ENCODE assay signal across 12 cellular contexts in the genomic region with DNA sequence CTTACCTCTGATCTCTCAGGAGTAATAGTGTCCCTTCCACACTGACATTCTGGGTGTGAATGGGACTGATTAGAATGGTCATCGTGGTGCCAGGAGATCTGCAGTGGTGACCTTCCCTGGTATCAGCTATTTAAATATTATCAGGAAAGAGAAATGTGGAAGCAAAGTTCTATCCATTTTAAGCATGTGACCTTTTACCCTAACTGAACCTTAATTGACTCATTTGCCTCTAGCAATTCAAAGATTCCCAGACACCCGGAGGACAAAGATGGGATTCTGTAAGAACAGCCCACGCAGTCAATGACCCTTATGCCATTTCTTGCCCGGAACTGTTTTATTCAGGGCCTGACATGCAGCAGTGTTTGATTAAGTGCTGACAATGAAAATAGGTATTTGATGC. TPM values are rescaled to one million over a fixed set of nuclear protein-coding genes. Genes with fewer than 3 reads are reported as not detected.
DNase-seq lines count a peak whose midpoint lies in the region; ATAC-seq, FAIRE-seq and TF ChIP-seq lines count a peak whose summit lies in the region.
"Had no signal": no experiment of that assay in that cellular context is flagged by ENCODE, and none has a peak within 500 bp of the region (broad histone marks: within the 10 kb centered on the region; RNA-seq: fewer than 3 reads in every experiment).

No MANE protein-coding gene starts in this region.

- H3K4me1 Mint-ChIP-seq in activated naive CD8-positive, alpha-beta T cell treated with anti-CD3 and anti-CD28 coated beads, Interleukin-2, amount 10 ng/mL, durations not matched to agents 7 days and 5 days, result peaks cover 42% of the 10 kb centered on the region

- no peak for FAIRE-seq in kidney (lab: Jason Lieb, UNC)
- FAIRE-seq in small intestine (lab: Jason Lieb, UNC), result no peak
- FAIRE-seq: GM12891 had no signal

- H3K4me1 ChIP-seq in kidney (ENCODE audit: control insufficient read depth in 1 of 2, insufficient read depth in 1 of 2, low read depth in 1 of 2, low read length in 2 of 2), result peaks cover 14 to 20% of the 10 kb centered on the region in 2 donors
- peaks cover 18 to 20% of the 10 kb centered on the region in 2 donors for H3K4me1 ChIP-seq in small intestine (ENCODE audit: control insufficient read depth in 2 of 2, insufficient read depth in 1 of 2, low read depth in 1 of 2, low read length in 1 of 2)

- intact Hi-C loops in kidney (cut with DNase I), result no loop called here

- ATAC-seq in activated naive CD8-positive, alpha-beta T cell treated with anti-CD3 and anti-CD28 coated beads, Interleukin-2, amount 10 ng/mL, durations not matched to agents 7 days and 5 days (ENCODE audit: low read depth), result no peak
- ATAC-seq in HG03196 (IDR thresholded peaks at IDR 0.05; ENCODE audit: unreplicated experiment), result no peak
- no peak for ATAC-seq in GM19351 (IDR thresholded peaks at IDR 0.05; ENCODE audit: unreplicated experiment)

- POLR2A ChIA-PET in activated naive CD8-positive, alpha-beta T cell treated with anti-CD3 and anti-CD28 coated beads, Interleukin-2, amount 10 ng/mL, durations not matched to agents 7 days and 5 days (lab: Charles Lee), result no interaction called here

- H3K27ac Mint-ChIP-seq in activated naive CD8-positive, alpha-beta T cell treated with anti-CD3 and anti-CD28 coated beads, Interleukin-2, amount 10 ng/mL, durations not matched to agents 7 days and 5 days, result peak overlapping the region; percentile 2

- no peaks in the 10 kb centered on the region for H3K9me3 ChIP-seq in kidney (ENCODE audit: control insufficient read depth in 1 of 2, low read length in 2 of 2)
- H3K9me3 ChIP-seq in small intestine (ENCODE audit: control insufficient read depth, low read depth), result no peaks in the 10 kb centered on the region

- TF ChIP-seq CTCF in kidney (IDR thresholded peaks at IDR 0.05; ENCODE audit: borderline replicate concordance, extremely low read depth, insufficient read depth), result no peak

- no peaks in the 10 kb centered on the region for H3K27me3 Mint-ChIP-seq in activated naive CD8-positive, alpha-beta T cell treated with anti-CD3 and anti-CD28 coated beads, Interleukin-2, amount 10 ng/mL, durations not matched to agents 7 days and 5 days

- H3K4me3 Mint-ChIP-seq in activated naive CD8-positive, alpha-beta T cell treated with anti-CD3 and anti-CD28 coated beads, Interleukin-2, amount 10 ng/mL, durations not matched to agents 7 days and 5 days, result no peak overlapping the region

- WGBS in small intestine, 3 donors, result 21 to 59% (median 36%) methylated on average over 4 of the region's 4 CpGs

- H3K36me3 ChIP-seq in kidney (ENCODE audit: control insufficient read depth in 1 of 2, insufficient read depth in 2 of 2, low read length in 2 of 2) (no peaks in the 10 kb centered on the region), small intestine (ENCODE audit: control insufficient read depth in 2 of 2, insufficient read depth in 2 of 2, low read length in 2 of 2) (no peaks in the 10 kb centered on the region)

- peak; percentile 19 for DNase-seq in HCEC 1CT
- DNase-seq in activated naive CD8-positive, alpha-beta T cell treated with anti-CD3 and anti-CD28 coated beads, Interleukin-2, amount 10 ng/mL, durations not matched to agents 7 days and 5 days, result no peak
- no peak for DNase-seq in kidney
- peak; percentile 85 for DNase-seq in small intestine
- DNase-seq in AG08395 (ENCODE audit: low spot score), result no peak
- DNase-seq: anterior cingulate cortex; effector CD8-positive, alpha-beta T cell; NCI-H510A; SHP77 had no signal

- no peaks in the 10 kb centered on the region for H3K9me3 Mint-ChIP-seq in activated naive CD8-positive, alpha-beta T cell treated with anti-CD3 and anti-CD28 coated beads, Interleukin-2, amount 10 ng/mL, durations not matched to agents 7 days and 5 days

- H3K36me3 Mint-ChIP-seq in activated naive CD8-positive, alpha-beta T cell treated with anti-CD3 and anti-CD28 coated beads, Interleukin-2, amount 10 ng/mL, durations not matched to agents 7 days and 5 days, result peaks cover 20% of the 10 kb centered on the region

- H3K27ac ChIP-seq in kidney (ENCODE audit: low read depth in 2 of 2, low read length in 2 of 2), result peak overlapping the region; percentile 51 to 54
- H3K27ac ChIP-seq in small intestine (ENCODE audit: low read depth in 1 of 2, low read length in 1 of 2), result peak overlapping the region; percentile 30 to 37

- no peak overlapping the region for H3K9ac ChIP-seq in kidney (ENCODE audit: low read length in 2 of 2)

- H3K27me3 ChIP-seq in small intestine (ENCODE audit: control insufficient read depth in 2 of 2, insufficient read depth in 2 of 2, low read length in 2 of 2), result no peaks in the 10 kb centered on the region

- H3K4me3 ChIP-seq in kidney (ENCODE audit: low read length in 2 of 2) (peak overlapping the region in 1 of 2 donors; percentile 3), small intestine (ENCODE audit: low read depth in 1 of 2, low read length in 2 of 2) (no peak overlapping the region)

RNA-seq across cellular contexts. Expression of gene LIPC, which starts 10.3 kb away (rescaled TPM):
- 1 to 10 TPM; 7.4 to 9.0 TPM for total RNA-seq in activated naive CD8-positive, alpha-beta T cell treated with anti-CD3 and anti-CD28 coated beads, Interleukin-2, amount 10 ng/mL, durations not matched to agents 7 days and 5 days
- 9.9 TPM for total RNA-seq in kidney
- 21.6 TPM for polyA plus RNA-seq in kidney (ENCODE audit: insufficient read depth, low read depth, low replicate concordance)
- polyA plus RNA-seq in small intestine, result 1 to 10 TPM in 2 of 3 donors, under 1 TPM in 1; 0.98 to 2.0 (median 1.4) TPM

Comparison
In these comparisons a context has a peak if more than half of its experiments do, and no peak if none do; other contexts are left out.
1. DNase-seq: peak in HCEC 1CT (single experiment) and small intestine (single experiment); none in activated naive CD8-positive, alpha-beta T cell treated with anti-CD3 and anti-CD28 coated beads, Interleukin-2, amount 10 ng/mL, durations not matched to agents 7 days and 5 days (single experiment), kidney (single experiment) and AG08395 (single experiment).